ENCODE assay signal across 12 cellular contexts in genomic region chr6:6730831-6731230, GRCh38.
DNase-seq lines count a peak whose midpoint lies in the region; ATAC-seq and TF ChIP-seq lines count a peak whose summit lies in the region.
"Had no signal": no experiment of that assay in that cellular context is flagged by ENCODE, and none has a peak within 500 bp of the region (broad histone marks: within the 10 kb centered on the region; RNA-seq: fewer than 3 reads in every experiment).

No MANE protein-coding gene starts in this region.

- ATAC-seq in psoas muscle: peak; percentile 94 to 97 (median 96)
- ATAC-seq: activated naive CD4-positive, alpha-beta T cell treated with anti-CD3 and anti-CD28 coated beads, Interleukin-2, amount 50 U/mL, for 72 hours had no signal

- H3K27ac ChIP-seq in psoas muscle: peak overlapping the region; percentile 86

- no peak overlapping the region for H3K4me3 ChIP-seq in epithelial cell of esophagus (ENCODE audit: low read length)
- no peak overlapping the region for H3K4me3 ChIP-seq in psoas muscle

- DNase-seq in EL (peak; percentile 85), NCI-H226 (peak; percentile 71), epithelial cell of esophagus (ENCODE audit: low read depth) (peak; percentile 87), psoas muscle (peak; percentile 84 to 95), NCI-H526 treated with DMSO at 0.1 percent for 48 hours (lab: John Stamatoyannopoulos, UW) (no peak), activated gamma-delta T cell (lab: John Stamatoyannopoulos, UW) (no peak), NCI-H774 (lab: John Stamatoyannopoulos, UW) (no peak)
- DNase-seq in stimulated activated CD4-positive, alpha-beta T cell treated with anti-CD3 and anti-CD28 coated beads, Interleukin-12 subunit alpha, Interleukin-12 subunit beta, amount 100 ng/mL, for 4 hours: no peak
- DNase-seq: glutamatergic neuron; KBM-7; NK-92 treated with Interleukin-12 subunit alpha and Interleukin-12 subunit beta, amount 100 ng/mL, for 24 hours had no signal

- peaks cover 25% of the 10 kb centered on the region for H3K4me1 ChIP-seq in psoas muscle

- TF ChIP-seq CTCF in epithelial cell of esophagus (IDR thresholded peaks at IDR 0.05; ENCODE audit: insufficient read depth, low read depth, low read length, missing control alignments) (no peak), psoas muscle (IDR thresholded peaks at IDR 0.05) (no peak)

- H3K27me3 ChIP-seq in psoas muscle (ENCODE audit: insufficient read depth in 3 of 3, low read length in 2 of 3): no peaks in the 10 kb centered on the region

- no peaks in the 10 kb centered on the region for H3K9me3 ChIP-seq in psoas muscle

- intact Hi-C loops in psoas muscle (cut with DNase I): loop anchor here in 1 of 2 donors (10.0 kb wide), 1 partner anchor 404 kb away; no protein-coding TSS in a partner anchor

- H3K36me3 ChIP-seq in psoas muscle (ENCODE audit: insufficient read depth in 1 of 2, low read depth in 1 of 2): no peaks in the 10 kb centered on the region

- 21 to 36% (median 30%) methylated on average over 2 of the region's 2 CpGs for WGBS in psoas muscle, 3 donors

Comparison
In these comparisons a context has a peak if more than half of its experiments do, and no peak if none do; other contexts are left out.
1. DNase-seq: peak in EL (single experiment), NCI-H226 (single experiment), epithelial cell of esophagus (single experiment) and psoas muscle (2 of 2); none in stimulated activated CD4-positive, alpha-beta T cell treated with anti-CD3 and anti-CD28 coated beads, Interleukin-12 subunit alpha, Interleukin-12 subunit beta, amount 100 ng/mL, for 4 hours (single experiment), NCI-H526 treated with DMSO at 0.1 percent for 48 hours (single experiment), activated gamma-delta T cell (single experiment) and NCI-H774 (single experiment).